Comparison of ENCODE assay signal across 8 cellular contexts in genomic region chr5:443239-444151, GRCh38. TPM values are rescaled to one million over a fixed set of nuclear protein-coding genes. Genes with fewer than 3 reads are reported as not detected.
DNase-seq lines count a peak whose midpoint lies in the region; ATAC-seq, FAIRE-seq and TF ChIP-seq lines count a peak whose summit lies in the region.

No MANE protein-coding gene starts in this region.

- H3K9ac ChIP-seq in endodermal cell (ENCODE audit: extremely low read depth, low read length, poor library complexity, severe bottlenecking) = peak overlapping the region; percentile 57

- peak overlapping the region; percentile 100 for H3K4me3 Mint-ChIP-seq in WTC11
- peak overlapping the region; percentile 87 for H3K4me3 Mint-ChIP-seq in endodermal cell
- peak overlapping the region; percentile 84 to 98 (median 94) for H3K4me3 Mint-ChIP-seq in naive B cell

- no peak for DNase-seq in AG04450 (ENCODE audit: low read depth, low spot score)
- peak; percentile 35 for DNase-seq in GM19240 (ENCODE audit: insufficient read length, low spot score)
- peak; percentile 31 for DNase-seq in WTC11 (ENCODE audit: low spot score)
- DNase-seq in endodermal cell = no peak
- DNase-seq in naive B cell = no peak
- peak; percentile 57 for DNase-seq in urothelium cell line (ENCODE audit: low spot score)
- no peak for DNase-seq in GDM1 (lab: John Stamatoyannopoulos, UW)

- no peak for FAIRE-seq in urothelium cell line (lab: Jason Lieb, UNC)

- H3K4me1 ChIP-seq in endodermal cell (ENCODE audit: control insufficient read depth, insufficient read depth, low read length) = peaks cover 6% of the 10 kb centered on the region

- H3K4me3 ChIP-seq in AG04450 (ENCODE audit: low read depth, low read length) = peak overlapping the region; percentile 100
- H3K4me3 ChIP-seq in endodermal cell (ENCODE audit: low read length) = peak overlapping the region; percentile 97

- ATAC-seq in HG03521 (IDR thresholded peaks at IDR 0.05; ENCODE audit: unreplicated experiment) = peak; percentile 14
- ATAC-seq in WTC11 = no peak; the same call in 1 of the 2 replicates
- peak; percentile 18 to 26 for ATAC-seq in naive B cell (ENCODE audit: low read depth in 2 of 2)

- CTCF ChIA-PET in AG04450 (lab: Charles Lee) = interaction anchor here (1.0 kb wide), 1 partner anchor 122 kb away, joined by 4 read pairs; the partner anchor contains the start of gene AHRR
- CTCF ChIA-PET in WTC11 (lab: Charles Lee) = interaction anchor here (1.0 to 3.7 kb wide), 2 partner anchors 12 kb away, joined by 4 to 33 read pairs; no protein-coding TSS in a partner anchor

- no peaks in the 10 kb centered on the region for H3K9me3 Mint-ChIP-seq in WTC11
- no peaks in the 10 kb centered on the region for H3K9me3 Mint-ChIP-seq in endodermal cell
- H3K9me3 Mint-ChIP-seq in naive B cell = no peaks in the 10 kb centered on the region

- POLR2A ChIA-PET in AG04450 (lab: Yijun Ruan, JAX) = interaction anchor here (1.0 kb wide), 1 partner anchor 126 kb away, joined by 4 read pairs; no protein-coding TSS in a partner anchor
- POLR2A ChIA-PET in WTC11 (lab: Charles Lee) = no interaction called here

- H3K27me3 Mint-ChIP-seq in WTC11 (ENCODE audit: low read depth) (peaks cover 5% of the 10 kb centered on the region), endodermal cell (ENCODE audit: insufficient read depth) (peaks cover 4% of the 10 kb centered on the region), naive B cell (peaks cover 0 to 11% (median 0%) of the 10 kb centered on the region in 3 donors)

- H3K36me3 Mint-ChIP-seq in WTC11 (peaks cover 21% of the 10 kb centered on the region), endodermal cell (ENCODE audit: low read depth) (peaks cover 23% of the 10 kb centered on the region), naive B cell (peaks cover 6 to 12% of the 10 kb centered on the region in 2 donors)

- H3K9me3 ChIP-seq in AG04450 (ENCODE audit: control insufficient read depth, insufficient read depth, low read length) (peaks cover 7% of the 10 kb centered on the region), endodermal cell (ENCODE audit: control insufficient read depth, low read length) (no peaks in the 10 kb centered on the region)

- TF ChIP-seq CTCF in AG04450 (IDR thresholded peaks at IDR 0.05; ENCODE audit: low read depth, low read length) (no peak), WTC11 (IDR thresholded peaks at IDR 0.05) (no peak), endodermal cell (conservative IDR thresholded peaks at IDR 0.05) (no peak)

- peaks cover 20% of the 10 kb centered on the region for H3K36me3 ChIP-seq in endodermal cell (ENCODE audit: control insufficient read depth, insufficient read depth, low read length)

- 21 to 46% methylated on average over 30 to 62 of the region's 62 CpGs for WGBS in endodermal cell (ENCODE audit: insufficient coverage in 1 of 2, insufficient read length in 1 of 2), 2 experiments

- H3K27ac Mint-ChIP-seq in WTC11 (no peak overlapping the region; the same call in 1 of the 2 replicates), endodermal cell (no peak overlapping the region), naive B cell (peak overlapping the region in 5 of 6 donors; percentile 33 to 91 (median 84))

- no peaks in the 10 kb centered on the region for H3K27me3 ChIP-seq in AG04450 (ENCODE audit: control insufficient read depth, insufficient read depth, low read length)
- H3K27me3 ChIP-seq in endodermal cell (ENCODE audit: control insufficient read depth, insufficient read depth, low read length, poor library complexity, severe bottlenecking) = no peaks in the 10 kb centered on the region

- H3K27ac ChIP-seq in AG04450 (ENCODE audit: low read depth, low read length) (peak overlapping the region; percentile 39), endodermal cell (ENCODE audit: low read depth, low read length) (no peak overlapping the region)

- H3K4me1 Mint-ChIP-seq in WTC11 (peaks cover 16% of the 10 kb centered on the region), endodermal cell (peaks cover 4% of the 10 kb centered on the region), naive B cell (peaks cover 35 to 45% (median 40%) of the 10 kb centered on the region in 3 donors)

TF ChIP-seq in WTC11, 78 proteins besides CTCF, POLR2A, EP300 and RAD21:
- TF ChIP-seq USF1 (CRISPR knock-in tag; IDR thresholded peaks at IDR 0.05) (no peak), GTF2I (CRISPR knock-in tag; conservative IDR thresholded peaks at IDR 0.05) (no peak), RELA (CRISPR knock-in tag; IDR thresholded peaks at IDR 0.05; ENCODE audit: borderline replicate concordance) (peak; percentile 6; the same call in 1 of the 2 replicates), JUN (CRISPR knock-in tag; IDR thresholded peaks at IDR 0.05) (peak; percentile 39; the same call in 1 of the 2 replicates), STAT6 (CRISPR knock-in tag; conservative IDR thresholded peaks at IDR 0.05; ENCODE audit: low read depth) (no peak), ETV6 (CRISPR knock-in tag; IDR thresholded peaks at IDR 0.05) (0 out of 2 replicates have a peak, but pooled peaks have one; percentile 6), TCF7 (CRISPR knock-in tag; IDR thresholded peaks at IDR 0.05; ENCODE audit: low read depth) (peak; percentile 31; the same call in 1 of the 2 replicates), ARID4B (CRISPR knock-in tag; IDR thresholded peaks at IDR 0.05; ENCODE audit: borderline replicate concordance) (peak; percentile 11; the same call in 1 of the 2 replicates), TP53 (CRISPR knock-in tag; IDR thresholded peaks at IDR 0.05) (no peak), CREM (CRISPR knock-in tag; IDR thresholded peaks at IDR 0.05) (no peak)

RNA-seq across cellular contexts. Expression of gene EXOC3, which starts 0.5 kb away (rescaled TPM):
- 27.3 and 32.9 TPM in 2 replicates for polyA plus RNA-seq in AG04450 (2011; rRNA removed)
- polyA minus RNA-seq in AG04450 (2011; rRNA and poly(A)+ RNA removed) = 31.7 and 38.2 TPM in 2 replicates
- 60.1 to 62.4 TPM (median 62.2 TPM) in 3 replicates for total RNA-seq in WTC11 (2021)
- total RNA-seq in endodermal cell = 10 to 100 TPM; 38.6 to 53.7 TPM
- polyA plus RNA-seq in endodermal cell (2013, experiment 1 of 2) = 41.4 TPM
- 38.3 TPM for polyA plus RNA-seq in endodermal cell (2013, experiment 2 of 2)
- 10 to 100 TPM; 18.8 to 36.1 (median 22.9) TPM for polyA plus RNA-seq in naive B cell (ENCODE audit: low read depth in 6 of 6)

Comparison
In these comparisons a context has a peak if more than half of its experiments do, and no peak if none do; other contexts are left out.
1. DNase-seq: peak in GM19240 (single experiment), WTC11 (single experiment) and urothelium cell line (single experiment); none in AG04450 (single experiment), endodermal cell (single experiment), naive B cell (single experiment) and GDM1 (single experiment).
2. H3K27ac Mint-ChIP-seq: peak in naive B cell (5 of 6); none in WTC11 (single experiment) and endodermal cell (single experiment).
3. Peak in every context shown above with its lines, with median percentiles within 50 percentile points of each other: H3K4me3 Mint-ChIP-seq.